In genomic region chr1:202210370-202210769, GRCh38 we compare ENCODE assay signal across 10 cellular contexts. TPM values are rescaled to one million over a fixed set of nuclear protein-coding genes. Genes with fewer than 3 reads are reported as not detected.
DNase-seq lines count a peak whose midpoint lies in the region; ATAC-seq and TF ChIP-seq lines count a peak whose summit lies in the region.
"Had no signal": no experiment of that assay in that cellular context is flagged by ENCODE, and none has a peak within 500 bp of the region (broad histone marks: within the 10 kb centered on the region; RNA-seq: fewer than 3 reads in every experiment).

No MANE protein-coding gene starts in this region.

- H3K27me3 ChIP-seq in MM.1S (replicated peaks; ENCODE audit: insufficient read depth, low read length) (peaks cover 61% of the 10 kb centered on the region), SK-N-SH (ENCODE audit: insufficient read depth) (peaks cover 37% of the 10 kb centered on the region)

- DNase-seq in D341Med (ENCODE audit: low spot score) (peak; percentile 93), MM.1S (no peak), SK-N-SH (no peak), iPS-NIHi7 (ENCODE audit: extremely low spot score) (peak; percentile 54), mucosa of gallbladder (ENCODE audit: low spot score) (no peak), head of caudate nucleus (no peak)
- DNase-seq in activated T-helper 2 cell treated with anti-CD3 and anti-CD28 coated beads, Interferon-gamma antibody, Interleukin-2, Interleukin-4, amounts not matched to agents 10 μg/mL and 5 μg/mL and 100 μg/mL, durations not matched to agents 14 hours and 24 hours and 36 hours (ENCODE audit: low spot score) = no peak
- DNase-seq: adrenal gland, T-helper 9 cell had no signal

- H3K27ac ChIP-seq in MM.1S (ENCODE audit: low read length) = no peak overlapping the region
- no peak overlapping the region for H3K27ac ChIP-seq in SK-N-SH (ENCODE audit: low read depth in 2 of 2, low read length in 1 of 2)
- H3K27ac ChIP-seq: adrenal gland had no signal

- 35% methylated on average over 5 of the region's 5 CpGs for WGBS in SK-N-SH (ENCODE audit: low lambda C conversion rate)

- H3K36me3 ChIP-seq in MM.1S (replicated peaks; ENCODE audit: insufficient read depth, low read length) (no peaks in the 10 kb centered on the region), SK-N-SH (replicated peaks in 1 of 2; ENCODE audit: control insufficient read depth in 1 of 2, insufficient read depth in 2 of 2, low read length in 1 of 2) (no peaks in the 10 kb centered on the region)
- H3K36me3 ChIP-seq: adrenal gland had no signal

- intact Hi-C loops in activated T-helper 2 cell treated with anti-CD3 and anti-CD28 coated beads, Interferon-gamma antibody, Interleukin-2, Interleukin-4, amounts not matched to agents 10 μg/mL and 5 μg/mL and 100 μg/mL, durations not matched to agents 14 hours and 24 hours and 36 hours (cut with micrococcal nuclease) = no loop called here
- intact Hi-C loops in head of caudate nucleus (cut with DNase I) = no loop called here

- H3K79me2 ChIP-seq in MM.1S (ENCODE audit: low read length) (no peaks in the 10 kb centered on the region), SK-N-SH (ENCODE audit: insufficient read depth) (no peaks in the 10 kb centered on the region)

- no peaks in the 10 kb centered on the region for H3F3A ChIP-seq in MM.1S (ENCODE audit: insufficient read depth, low read length)
- H3F3A ChIP-seq in SK-N-SH (replicated peaks; ENCODE audit: insufficient read depth) = peaks cover 4% of the 10 kb centered on the region

- H4K20me1 ChIP-seq in MM.1S (ENCODE audit: insufficient read depth, low read length) (no peaks in the 10 kb centered on the region), SK-N-SH (ENCODE audit: insufficient read depth) (no peaks in the 10 kb centered on the region)

- TF ChIP-seq EP300 in SK-N-SH (IDR thresholded peaks at IDR 0.05; ENCODE audit: borderline replicate concordance in 1 of 2, low read depth in 1 of 2, low read length in 1 of 2) = no peak

- H3K4me1 ChIP-seq in MM.1S (ENCODE audit: low read length) = no peaks in the 10 kb centered on the region
- H3K4me1 ChIP-seq in SK-N-SH (ENCODE audit: control insufficient read depth in 1 of 2, insufficient read depth in 2 of 2, low read depth in 1 of 2, low read length in 1 of 2) = peaks cover 0 to 6% of the 10 kb centered on the region in 2 experiments; a peak in 1 of 4 replicates
- H3K4me1 ChIP-seq: adrenal gland had no signal

- CTCF ChIA-PET in SK-N-SH (lab: Yijun Ruan, JAX) = interaction anchor here (0.9 to 6.6 kb wide), 4 partner anchors 17 to 105 kb away, joined by 3 to 59 read pairs (median 12); partner anchors contain the start of gene LGR6

- H3K9me3 Mint-ChIP-seq in activated T-helper 2 cell treated with anti-CD3 and anti-CD28 coated beads, Interferon-gamma antibody, Interleukin-2, Interleukin-4, amounts not matched to agents 10 μg/mL and 5 μg/mL and 100 μg/mL, durations not matched to agents 14 hours and 24 hours and 36 hours = no peaks in the 10 kb centered on the region

- H3K4me3 ChIP-seq in MM.1S (ENCODE audit: low read length) = no peak overlapping the region
- no peak overlapping the region for H3K4me3 ChIP-seq in SK-N-SH (ENCODE audit: low read depth in 2 of 2, low read length in 1 of 2)
- H3K4me3 ChIP-seq: adrenal gland had no signal

- H3K4me1 Mint-ChIP-seq in activated T-helper 2 cell treated with anti-CD3 and anti-CD28 coated beads, Interferon-gamma antibody, Interleukin-2, Interleukin-4, amounts not matched to agents 10 μg/mL and 5 μg/mL and 100 μg/mL, durations not matched to agents 14 hours and 24 hours and 36 hours (ENCODE audit: low read depth) = peaks cover 5% of the 10 kb centered on the region

- no peak overlapping the region for H3K4me2 ChIP-seq in MM.1S (ENCODE audit: low read depth, low read length)
- no peak overlapping the region for H3K4me2 ChIP-seq in SK-N-SH

- no peaks in the 10 kb centered on the region for H3K9me2 ChIP-seq in MM.1S (replicated peaks; ENCODE audit: insufficient read depth, low read length)
- no peaks in the 10 kb centered on the region for H3K9me2 ChIP-seq in SK-N-SH

- TF ChIP-seq CTCF in MM.1S (IDR thresholded peaks at IDR 0.05; ENCODE audit: low read length) = peak; percentile 10
- TF ChIP-seq CTCF in SK-N-SH (IDR thresholded peaks at IDR 0.05) = peak; percentile 21

- H3K9me3 ChIP-seq in MM.1S (replicated peaks; ENCODE audit: insufficient read depth, low read length) (no peaks in the 10 kb centered on the region), SK-N-SH (no peaks in the 10 kb centered on the region)
- H3K9me3 ChIP-seq: adrenal gland had no signal

- H3K9ac ChIP-seq in MM.1S (ENCODE audit: low read length) = no peak overlapping the region
- H3K9ac ChIP-seq in SK-N-SH = no peak overlapping the region

- no peak for ATAC-seq in GM21528 (IDR thresholded peaks at IDR 0.05; ENCODE audit: low FRiP score, unreplicated experiment)

- H2AFZ ChIP-seq in MM.1S (ENCODE audit: low read length) = no peak overlapping the region
- no peak overlapping the region for H2AFZ ChIP-seq in SK-N-SH (ENCODE audit: low read depth)

- H3K36me3 Mint-ChIP-seq in activated T-helper 2 cell treated with anti-CD3 and anti-CD28 coated beads, Interferon-gamma antibody, Interleukin-2, Interleukin-4, amounts not matched to agents 10 μg/mL and 5 μg/mL and 100 μg/mL, durations not matched to agents 14 hours and 24 hours and 36 hours (ENCODE audit: low read depth) = no peaks in the 10 kb centered on the region

- H3K27ac Mint-ChIP-seq in activated T-helper 2 cell treated with anti-CD3 and anti-CD28 coated beads, Interferon-gamma antibody, Interleukin-2, Interleukin-4, amounts not matched to agents 10 μg/mL and 5 μg/mL and 100 μg/mL, durations not matched to agents 14 hours and 24 hours and 36 hours = no peak overlapping the region

- H3K4me3 Mint-ChIP-seq in activated T-helper 2 cell treated with anti-CD3 and anti-CD28 coated beads, Interferon-gamma antibody, Interleukin-2, Interleukin-4, amounts not matched to agents 10 μg/mL and 5 μg/mL and 100 μg/mL, durations not matched to agents 14 hours and 24 hours and 36 hours (ENCODE audit: low read depth) = no peak overlapping the region

- POLR2A ChIA-PET in SK-N-SH (lab: Yijun Ruan, JAX) = interaction anchor here (0.6 kb wide), 1 partner anchor 170 kb away, joined by 4 read pairs; no protein-coding TSS in a partner anchor

- no peak for TF ChIP-seq RAD21 in SK-N-SH (IDR thresholded peaks at IDR 0.05; ENCODE audit: low read length)

- H3K27me3 Mint-ChIP-seq in activated T-helper 2 cell treated with anti-CD3 and anti-CD28 coated beads, Interferon-gamma antibody, Interleukin-2, Interleukin-4, amounts not matched to agents 10 μg/mL and 5 μg/mL and 100 μg/mL, durations not matched to agents 14 hours and 24 hours and 36 hours (ENCODE audit: low read depth) = peaks cover 38% of the 10 kb centered on the region

TF ChIP-seq in SK-N-SH, 30 proteins besides CTCF, POLR2A, EP300 and RAD21 (continues in another document):
- TF ChIP-seq MXI1 (IDR thresholded peaks at IDR 0.05; ENCODE audit: low read depth, low read length) (no peak), CHD2 (IDR thresholded peaks at IDR 0.05; ENCODE audit: low read length, partially characterized antibody) (no peak), NFIC (IDR thresholded peaks at IDR 0.05; ENCODE audit: borderline replicate concordance) (no peak), MEF2A (IDR thresholded peaks at IDR 0.05; ENCODE audit: borderline replicate concordance, low read depth) (no peak), RCOR1 (IDR thresholded peaks at IDR 0.05; ENCODE audit: low read length) (no peak), FOXJ3 (CRISPR knock-in tag; IDR thresholded peaks at IDR 0.05) (no peak), RFX5 (IDR thresholded peaks at IDR 0.05; ENCODE audit: low read length) (no peak), YY1 (IDR thresholded peaks at IDR 0.05; ENCODE audit: low read depth) (no peak)
- TF ChIP-seq, protein P1, sequence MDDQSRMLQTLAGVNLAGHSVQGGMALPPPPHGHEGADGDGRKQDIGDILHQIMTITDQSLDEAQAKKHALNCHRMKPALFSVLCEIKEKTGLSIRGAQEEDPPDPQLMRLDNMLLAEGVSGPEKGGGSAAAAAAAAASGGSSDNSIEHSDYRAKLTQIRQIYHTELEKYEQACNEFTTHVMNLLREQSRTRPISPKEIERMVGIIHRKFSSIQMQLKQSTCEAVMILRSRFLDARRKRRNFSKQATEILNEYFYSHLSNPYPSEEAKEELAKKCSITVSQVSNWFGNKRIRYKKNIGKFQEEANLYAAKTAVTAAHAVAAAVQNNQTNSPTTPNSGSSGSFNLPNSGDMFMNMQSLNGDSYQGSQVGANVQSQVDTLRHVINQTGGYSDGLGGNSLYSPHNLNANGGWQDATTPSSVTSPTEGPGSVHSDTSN (IDR thresholded peaks at IDR 0.05) = no peak
- TF ChIP-seq, protein P2, sequence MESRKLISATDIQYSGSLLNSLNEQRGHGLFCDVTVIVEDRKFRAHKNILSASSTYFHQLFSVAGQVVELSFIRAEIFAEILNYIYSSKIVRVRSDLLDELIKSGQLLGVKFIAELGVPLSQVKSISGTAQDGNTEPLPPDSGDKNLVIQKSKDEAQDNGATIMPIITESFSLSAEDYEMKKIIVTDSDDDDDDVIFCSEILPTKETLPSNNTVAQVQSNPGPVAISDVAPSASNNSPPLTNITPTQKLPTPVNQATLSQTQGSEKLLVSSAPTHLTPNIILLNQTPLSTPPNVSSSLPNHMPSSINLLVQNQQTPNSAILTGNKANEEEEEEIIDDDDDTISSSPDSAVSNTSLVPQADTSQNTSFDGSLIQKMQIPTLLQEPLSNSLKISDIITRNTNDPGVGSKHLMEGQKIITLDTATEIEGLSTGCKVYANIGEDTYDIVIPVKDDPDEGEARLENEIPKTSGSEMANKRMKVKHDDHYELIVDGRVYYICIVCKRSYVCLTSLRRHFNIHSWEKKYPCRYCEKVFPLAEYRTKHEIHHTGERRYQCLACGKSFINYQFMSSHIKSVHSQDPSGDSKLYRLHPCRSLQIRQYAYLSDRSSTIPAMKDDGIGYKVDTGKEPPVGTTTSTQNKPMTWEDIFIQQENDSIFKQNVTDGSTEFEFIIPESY (IDR thresholded peaks at IDR 0.05; ENCODE audit: borderline replicate concordance, low read depth) = no peak

RNA-seq across cellular contexts. Expression of gene LGR6, which starts 16.8 kb away (rescaled TPM):
- polyA plus RNA-seq in SK-N-SH (2012; rRNA removed) = 0.03 TPM in 1 of 2 replicates, not detected in the other
- 0.03 TPM in 1 of 2 replicates, not detected in the other for polyA plus RNA-seq in SK-N-SH (2012; cell fraction: cytosol; rRNA removed)
- 0.06 TPM in 1 of 2 replicates, not detected in the other for polyA plus RNA-seq in SK-N-SH (2012; cell fraction: nucleus; rRNA removed)
- total RNA-seq in mucosa of gallbladder = 60.7 TPM
- total RNA-seq in activated T-helper 2 cell treated with anti-CD3 and anti-CD28 coated beads, Interferon-gamma antibody, Interleukin-2, Interleukin-4, amounts not matched to agents 10 μg/mL and 5 μg/mL and 100 μg/mL, durations not matched to agents 14 hours and 24 hours and 36 hours = not detected in 2 replicates

RNA-seq across cellular contexts. Expression of gene PTPN7, which starts 50.0 kb away (rescaled TPM):
- polyA plus RNA-seq in SK-N-SH (2012; rRNA removed) = not detected in 2 replicates
- polyA plus RNA-seq in SK-N-SH (2012; cell fraction: cytosol; rRNA removed) = 0.01 TPM in 1 of 2 replicates, not detected in the other
- not detected in 2 replicates for polyA plus RNA-seq in SK-N-SH (2012; cell fraction: nucleus; rRNA removed)
- 9.3 TPM for total RNA-seq in mucosa of gallbladder
- 388 and 398 TPM in 2 replicates for total RNA-seq in activated T-helper 2 cell treated with anti-CD3 and anti-CD28 coated beads, Interferon-gamma antibody, Interleukin-2, Interleukin-4, amounts not matched to agents 10 μg/mL and 5 μg/mL and 100 μg/mL, durations not matched to agents 14 hours and 24 hours and 36 hours

Comparison
In these comparisons a context has a peak if more than half of its experiments do, and no peak if none do; other contexts are left out.
1. DNase-seq: peak in D341Med (single experiment) and iPS-NIHi7 (single experiment); none in MM.1S (single experiment), SK-N-SH (single experiment), mucosa of gallbladder (single experiment), activated T-helper 2 cell treated with anti-CD3 and anti-CD28 coated beads, Interferon-gamma antibody, Interleukin-2, Interleukin-4, amounts not matched to agents 10 μg/mL and 5 μg/mL and 100 μg/mL, durations not matched to agents 14 hours and 24 hours and 36 hours (single experiment) and head of caudate nucleus (0 of 42).
2. RNA of gene LGR6, which starts 16.8 kb away (total RNA-seq): 60.7 TPM in mucosa of gallbladder (single experiment); not detected in activated T-helper 2 cell treated with anti-CD3 and anti-CD28 coated beads, Interferon-gamma antibody, Interleukin-2, Interleukin-4, amounts not matched to agents 10 μg/mL and 5 μg/mL and 100 μg/mL, durations not matched to agents 14 hours and 24 hours and 36 hours; every median in the first group is over 10 times any median in the second.
3. RNA of gene PTPN7, which starts 50.0 kb away (total RNA-seq): 388 to 398 TPM in activated T-helper 2 cell treated with anti-CD3 and anti-CD28 coated beads, Interferon-gamma antibody, Interleukin-2, Interleukin-4, amounts not matched to agents 10 μg/mL and 5 μg/mL and 100 μg/mL, durations not matched to agents 14 hours and 24 hours and 36 hours; 9.3 TPM in mucosa of gallbladder (single experiment); every median in the first group is over 10 times any median in the second.